In the genomic region with DNA sequence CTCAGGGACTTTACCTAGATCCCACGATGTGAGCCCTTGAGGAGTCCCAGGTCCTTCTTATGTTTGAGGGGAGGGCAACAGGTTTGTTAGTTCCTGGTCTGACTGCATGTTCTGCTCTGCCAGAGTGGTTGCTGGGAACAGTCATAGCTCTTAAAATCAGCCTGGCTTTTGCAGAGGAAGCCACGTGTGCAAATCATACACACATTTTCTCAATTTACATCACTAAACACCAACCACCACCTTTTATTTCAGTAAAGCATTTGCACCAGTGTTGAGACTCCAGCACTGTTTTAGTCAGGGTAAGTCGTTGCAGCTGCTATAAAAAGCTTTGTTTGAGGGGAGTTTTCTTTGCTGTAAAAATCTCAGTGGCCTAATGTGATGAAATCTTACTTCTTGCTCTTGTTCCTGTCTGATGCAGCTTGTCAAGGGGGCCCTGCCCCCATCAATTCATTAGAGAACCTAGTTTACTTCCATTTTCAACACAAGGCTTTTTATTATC, we compare ENCODE assay signal across 13 cellular contexts.
DNase-seq lines count a peak whose midpoint lies in the region; ATAC-seq lines count a peak whose summit lies in the region.
"Had no signal": no experiment of that assay in that cellular context is flagged by ENCODE, and none has a peak within 500 bp of the region (broad histone marks: within the 10 kb centered on the region; RNA-seq: fewer than 3 reads in every experiment).

No MANE protein-coding gene starts in this region.

- no peak overlapping the region for H3K4me3 Mint-ChIP-seq in dendritic cell treated with granulocyte-macrophage colony-stimulating factor and Interleukin-4, amounts not matched to agents 40 ng/mL and 50 ng/mL, for 4 days
- no peak overlapping the region for H3K4me3 Mint-ChIP-seq in naive thymus-derived CD8-positive, alpha-beta T cell

- H3K4me1 Mint-ChIP-seq in dendritic cell treated with granulocyte-macrophage colony-stimulating factor and Interleukin-4, amounts not matched to agents 40 ng/mL and 50 ng/mL, for 4 days (ENCODE audit: low read depth), result peaks cover 11% of the 10 kb centered on the region
- H3K4me1 Mint-ChIP-seq in naive thymus-derived CD8-positive, alpha-beta T cell, result peaks cover 0 to 6% (median 3%) of the 10 kb centered on the region in 4 donors

- intact Hi-C loops in dendritic cell treated with granulocyte-macrophage colony-stimulating factor and Interleukin-4, amounts not matched to agents 40 ng/mL and 50 ng/mL, for 4 days (cut with micrococcal nuclease), result no loop called here

- no peaks in the 10 kb centered on the region for H3K36me3 Mint-ChIP-seq in dendritic cell treated with granulocyte-macrophage colony-stimulating factor and Interleukin-4, amounts not matched to agents 40 ng/mL and 50 ng/mL, for 4 days (ENCODE audit: low read depth)
- H3K36me3 Mint-ChIP-seq in naive thymus-derived CD8-positive, alpha-beta T cell, result no peaks in the 10 kb centered on the region

- H3K9me3 Mint-ChIP-seq in dendritic cell treated with granulocyte-macrophage colony-stimulating factor and Interleukin-4, amounts not matched to agents 40 ng/mL and 50 ng/mL, for 4 days, result no peaks in the 10 kb centered on the region
- peaks cover 0 to 8% (median 0%) of the 10 kb centered on the region in 9 donors for H3K9me3 Mint-ChIP-seq in naive thymus-derived CD8-positive, alpha-beta T cell

- H3K27ac Mint-ChIP-seq in dendritic cell treated with granulocyte-macrophage colony-stimulating factor and Interleukin-4, amounts not matched to agents 40 ng/mL and 50 ng/mL, for 4 days, result peak overlapping the region; percentile 32
- H3K27ac Mint-ChIP-seq in naive thymus-derived CD8-positive, alpha-beta T cell, result no peak overlapping the region

- POLR2A ChIA-PET in naive thymus-derived CD8-positive, alpha-beta T cell (lab: Charles Lee), result no interaction called here

- ATAC-seq in GM18499 (IDR thresholded peaks at IDR 0.05; ENCODE audit: insufficient read depth, unreplicated experiment) (peak; percentile 60), GM21619 (IDR thresholded peaks at IDR 0.05; ENCODE audit: unreplicated experiment) (peak; percentile 72), HG03520 (IDR thresholded peaks at IDR 0.05; ENCODE audit: unreplicated experiment) (peak; percentile 65)
- no peak for ATAC-seq in naive thymus-derived CD8-positive, alpha-beta T cell

- H3K27me3 Mint-ChIP-seq in dendritic cell treated with granulocyte-macrophage colony-stimulating factor and Interleukin-4, amounts not matched to agents 40 ng/mL and 50 ng/mL, for 4 days, result no peaks in the 10 kb centered on the region
- H3K27me3 Mint-ChIP-seq in naive thymus-derived CD8-positive, alpha-beta T cell, result no peaks in the 10 kb centered on the region

- DNase-seq in activated naive CD4-positive, alpha-beta T cell treated with Interleukin-2 at 50 U/mL for 16 hours, result no peak
- DNase-seq in DMS53 (lab: John Stamatoyannopoulos, UW), result no peak
- no peak for DNase-seq in naive thymus-derived CD8-positive, alpha-beta T cell
- no peak for DNase-seq in T1000 (lab: John Stamatoyannopoulos, UW)
- DNase-seq: GOT3; NCI-H2029 treated with DMSO at 0.1 percent for 48 hours; Peyer's patch; stimulated activated CD4-positive, alpha-beta T cell treated with anti-CD3 and anti-CD28 coated beads, Interleukin-15, amount 100 ng/mL, for 24 hours; stimulated activated naive CD4-positive, alpha-beta T cell treated with Interleukin-2 at 50 U/mL for 16 hours had no signal

Comparison
In these comparisons a context has a peak if more than half of its experiments do, and no peak if none do; other contexts are left out.
1. ATAC-seq: peak in GM18499 (single experiment), GM21619 (single experiment) and HG03520 (single experiment); none in naive thymus-derived CD8-positive, alpha-beta T cell (0 of 2).